13 cellular contexts compared by ENCODE assay signal in genomic region chr6:32689531-32690505, GRCh38. TPM values are rescaled to one million over a fixed set of nuclear protein-coding genes. Genes with fewer than 3 reads are reported as not detected.
DNase-seq lines count a peak whose midpoint lies in the region; ATAC-seq, FAIRE-seq and TF ChIP-seq lines count a peak whose summit lies in the region.
"Had no signal": no experiment of that assay in that cellular context is flagged by ENCODE, and none has a peak within 500 bp of the region (broad histone marks: within the 10 kb centered on the region; RNA-seq: fewer than 3 reads in every experiment).

No MANE protein-coding gene starts in this region.

- peaks cover 0 to 2% (median 0%) of the 10 kb centered on the region in 7 donors for H3K9me3 Mint-ChIP-seq in naive B cell
- H3K9me3 Mint-ChIP-seq: GM23338 had no signal

- H3K4me3 Mint-ChIP-seq in naive B cell, result peak overlapping the region; percentile 55 to 90 (median 82)
- H3K4me3 Mint-ChIP-seq: activated CD8-positive, alpha-beta T cell treated with anti-CD3 and anti-CD28 coated beads for 36 hours; GM23338; neural progenitor cell had no signal

- peaks cover 0 to 7% of the 10 kb centered on the region in 2 donors for H3K36me3 Mint-ChIP-seq in naive B cell
- H3K36me3 Mint-ChIP-seq: neural progenitor cell had no signal

- TF ChIP-seq POLR2A in GM12892 (IDR thresholded peaks at IDR 0.05; ENCODE audit: low read depth, low read length), result peak; percentile 50

- FAIRE-seq in GM12892 (lab: Jason Lieb, UNC), result peak; percentile 97
- FAIRE-seq: endometrium had no signal

- peak; percentile 45 for ATAC-seq in HG03135 (IDR thresholded peaks at IDR 0.05; ENCODE audit: unreplicated experiment)
- peak; percentile 66 for ATAC-seq in naive B cell (ENCODE audit: low read depth in 2 of 2)
- ATAC-seq in GM21737 (IDR thresholded peaks at IDR 0.05; ENCODE audit: unreplicated experiment), result no peak
- ATAC-seq: activated CD8-positive, alpha-beta T cell treated with anti-CD3 and anti-CD28 coated beads for 36 hours; GM23338 had no signal

- DNase-seq in GM12892 (ENCODE audit: insufficient read length) (no peak), astrocyte of the hippocampus (ENCODE audit: low read depth, low spot score) (peak; percentile 19), naive B cell (peak; percentile 75), kidney tubule cell (ENCODE audit: low spot score) (no peak), 8988T (no peak)
- DNase-seq: activated CD8-positive, alpha-beta T cell treated with anti-CD3 and anti-CD28 coated beads for 36 hours; activated gamma-delta T cell treated with Interleukin-2 at 50 U/mL for 16 hours; head of caudate nucleus had no signal

- H3K4me1 Mint-ChIP-seq in naive B cell, result peaks cover 35 to 52% (median 41%) of the 10 kb centered on the region in 3 donors
- H3K4me1 Mint-ChIP-seq: GM23338, neural progenitor cell had no signal

- no peaks in the 10 kb centered on the region for H3K27me3 Mint-ChIP-seq in naive B cell

- peak overlapping the region; percentile 96 to 100 (median 99) for H3K27ac Mint-ChIP-seq in naive B cell
- H3K27ac Mint-ChIP-seq: activated CD8-positive, alpha-beta T cell treated with anti-CD3 and anti-CD28 coated beads for 36 hours; GM23338; neural progenitor cell had no signal

RNA-seq across cellular contexts. Expression of gene HLA-DQB1, which starts 23.4 kb away (rescaled TPM):
- polyA plus RNA-seq in GM12892 (2012; ENCODE audit: missing spikeins), result 443 TPM
- polyA plus RNA-seq in naive B cell (ENCODE audit: low read depth in 6 of 6), result 1,000 to 10,000 TPM in 5 of 6 donors, 100 to 1,000 TPM in 1; 140 to 2,258 (median 1,433) TPM

RNA-seq across cellular contexts. Expression of gene HLA-DQA2, which starts 51.4 kb away (rescaled TPM):
- 0.42 TPM for polyA plus RNA-seq in GM12892 (2012; ENCODE audit: missing spikeins)
- 100 to 1,000 TPM in 3 of 6 donors, 10 to 100 TPM in 2, under 1 TPM in 1; 0.82 to 164 (median 101) TPM for polyA plus RNA-seq in naive B cell (ENCODE audit: low read depth in 6 of 6)
- polyA plus RNA-seq: GM23338 had no signal

RNA-seq across cellular contexts. Expression of gene HLA-DQA1, which starts 52.6 kb away (rescaled TPM):
- 1,511 TPM for polyA plus RNA-seq in GM12892 (2012; ENCODE audit: missing spikeins)
- 1,000 to 10,000 TPM in 2 of 6 donors, 100 to 1,000 TPM in 4; 309 to 1,253 (median 783) TPM for polyA plus RNA-seq in naive B cell (ENCODE audit: low read depth in 6 of 6)

Comparison
In these comparisons a context has a peak if more than half of its experiments do, and no peak if none do; other contexts are left out.
1. DNase-seq: peak in astrocyte of the hippocampus (single experiment) and naive B cell (single experiment); none in GM12892 (single experiment), kidney tubule cell (single experiment) and 8988T (single experiment).